ENCODE assay signal across 8 cellular contexts in genomic region chr7:77537136-77537594, GRCh38. TPM values are rescaled to one million over a fixed set of nuclear protein-coding genes. Genes with fewer than 3 reads are reported as not detected.
DNase-seq lines count a peak whose midpoint lies in the region; ATAC-seq and TF ChIP-seq lines count a peak whose summit lies in the region.

PTPN12 (plus strand) TSS chr7:77537295; CDS start chr7:77537547, 252 bp downstream.

- H3K36me3 Mint-ChIP-seq in naive B cell: no peaks in the 10 kb centered on the region

- no peak for DNase-seq in naive B cell
- no peak for DNase-seq in NCI-H1048 (lab: John Stamatoyannopoulos, UW)

- H3K9me3 ChIP-seq in esophagus (ENCODE audit: control insufficient read depth in 2 of 2, insufficient read depth in 1 of 2, low read depth in 1 of 2, low read length in 1 of 2): no peaks in the 10 kb centered on the region

- peaks cover 29% of the 10 kb centered on the region for H3K4me1 ChIP-seq in ACC112 (ENCODE audit: control insufficient read depth, insufficient read depth, low read length, unreplicated experiment)
- H3K4me1 ChIP-seq in esophagus (ENCODE audit: control insufficient read depth in 2 of 2, insufficient read depth in 2 of 2, low read length in 1 of 2): peaks cover 0 to 9% of the 10 kb centered on the region in 2 donors

- H3K79me2 ChIP-seq in ACC112 (ENCODE audit: control insufficient read depth, insufficient read depth, low read length, unreplicated experiment): peaks cover 47% of the 10 kb centered on the region

- H3K9me3 Mint-ChIP-seq in naive B cell: peaks cover 0 to 1% (median 0%) of the 10 kb centered on the region in 7 donors

- no peaks in the 10 kb centered on the region for H3K36me3 ChIP-seq in ACC112 (ENCODE audit: insufficient read depth, low read length)
- no peaks in the 10 kb centered on the region for H3K36me3 ChIP-seq in esophagus (ENCODE audit: control insufficient read depth in 2 of 2, insufficient read depth in 2 of 2, low read length in 1 of 2)

- peak within 1 kb of the TSS; percentile 67 for H2AFZ ChIP-seq in ACC112 (ENCODE audit: low read length, unreplicated experiment)

- peak within 1 kb of the TSS; percentile 97 for H3K27ac ChIP-seq in ACC112 (ENCODE audit: low read depth, low read length)
- H3K27ac ChIP-seq in esophagus (ENCODE audit: low read depth in 2 of 2, low read length in 1 of 2): peak within 1 kb of the TSS; percentile 97

- H3K4me3 ChIP-seq in ACC112 (ENCODE audit: low read depth, low read length): peak within 1 kb of the TSS; percentile 99
- peak within 1 kb of the TSS; percentile 86 to 89 for H3K4me3 ChIP-seq in esophagus (ENCODE audit: low read depth in 1 of 2, low read length in 2 of 2)

- ATAC-seq in GM18511 (IDR thresholded peaks at IDR 0.05; ENCODE audit: unreplicated experiment): peak; percentile 32
- peak; percentile 34 for ATAC-seq in HG03342 (IDR thresholded peaks at IDR 0.05; ENCODE audit: unreplicated experiment)
- peak; percentile 64 for ATAC-seq in SK-N-SH treated with all-trans-retinoic acid at 6 μM for 48 hours
- peak; percentile 35 to 40 for ATAC-seq in naive B cell (ENCODE audit: low read depth in 2 of 2)
- ATAC-seq in GM21390 (IDR thresholded peaks at IDR 0.05; ENCODE audit: unreplicated experiment): no peak

- H3K27ac Mint-ChIP-seq in naive B cell: peak within 1 kb of the TSS; percentile 93 to 98 (median 96)

- no peaks in the 10 kb centered on the region for H3K27me3 Mint-ChIP-seq in naive B cell

- peaks cover 18 to 37% (median 27%) of the 10 kb centered on the region in 3 donors for H3K4me1 Mint-ChIP-seq in naive B cell

- H3K27me3 ChIP-seq in ACC112 (ENCODE audit: insufficient read depth, low read length) (no peaks in the 10 kb centered on the region), esophagus (ENCODE audit: control insufficient read depth in 1 of 2, insufficient read depth in 2 of 2, low read length in 2 of 2) (no peaks in the 10 kb centered on the region)

- 0% methylated on average over 9 to 47 of the region's 47 CpGs for WGBS in esophagus, 2 donors

- peak within 1 kb of the TSS; percentile 94 to 99 (median 99) for H3K4me3 Mint-ChIP-seq in naive B cell

TF ChIP-seq in SK-N-SH treated with all-trans-retinoic acid at 6 μM for 48 hours, 23 proteins besides CTCF, POLR2A, EP300 and RAD21:
- TF ChIP-seq ESRRG (CRISPR knock-in tag; IDR thresholded peaks at IDR 0.05) (no peak), CSDC2 (CRISPR knock-in tag; IDR thresholded peaks at IDR 0.05) (no peak), TSHZ2 (CRISPR knock-in tag; IDR thresholded peaks at IDR 0.05) (no peak), PATZ1 (CRISPR knock-in tag; IDR thresholded peaks at IDR 0.05; ENCODE audit: borderline replicate concordance) (no peak), ZFP30 (CRISPR knock-in tag; IDR thresholded peaks at IDR 0.05) (no peak), CREB5 (CRISPR knock-in tag; IDR thresholded peaks at IDR 0.05; ENCODE audit: low read depth) (no peak), ZNF70 (CRISPR knock-in tag; IDR thresholded peaks at IDR 0.05) (no peak)

RNA-seq across cellular contexts. Expression of gene PTPN12, which starts in this region (rescaled TPM):
- polyA plus RNA-seq in esophagus: 10 to 100 TPM; 26.8 to 37.5 TPM
- polyA plus RNA-seq in naive B cell (ENCODE audit: low read depth in 6 of 6): 1 to 10 TPM; 1.2 to 5.6 (median 3.0) TPM

Comparison
In these comparisons a context has a peak if more than half of its experiments do, and no peak if none do; other contexts are left out.
1. RNA of gene PTPN12 (polyA plus RNA-seq): 26.8 to 37.5 TPM in esophagus; 1.2 to 5.6 TPM in naive B cell; every median in the first group is over 4 times any median in the second.